1 cellular context compared by ENCODE assay signal in the genomic region with DNA sequence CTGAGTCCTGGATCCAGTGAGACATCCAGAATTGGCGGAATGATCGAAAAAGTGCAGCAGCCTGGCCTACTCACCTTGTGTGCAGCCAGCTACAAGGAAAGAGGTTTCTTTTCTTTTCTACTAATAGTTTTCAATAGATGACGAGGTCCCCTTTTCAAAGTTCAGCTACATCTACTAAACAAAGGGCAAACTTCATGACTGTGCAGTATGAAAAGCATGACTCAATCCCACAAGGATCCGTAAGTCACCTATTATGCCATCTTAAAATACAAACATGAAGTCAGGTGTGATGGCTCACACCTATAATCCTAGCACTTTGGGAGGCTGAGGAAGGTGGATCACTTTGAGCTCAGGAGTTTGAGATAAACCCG.
TF ChIP-seq lines count a peak whose summit lies in the region.

No MANE protein-coding gene starts in this region.

TF ChIP-seq in HepG2, 621 proteins besides CTCF, POLR2A, EP300 and RAD21:
- TF ChIP-seq RXRA (CRISPR knock-in tag; IDR thresholded peaks at IDR 0.05) (0 out of 2 replicates have a peak, but pooled peaks have one; percentile 0), TBX3 (IDR thresholded peaks at IDR 0.05; ENCODE audit: borderline replicate concordance) (0 out of 2 replicates have a peak, but pooled peaks have one; percentile 28), SUZ12 (IDR thresholded peaks at IDR 0.05; ENCODE audit: low read depth, low read length) (no peak), HNF4G (IDR thresholded peaks at IDR 0.05; ENCODE audit: borderline replicate concordance, low read depth, low read length) (0 out of 2 replicates have a peak, but pooled peaks have one; percentile 6), HNF4G (CRISPR knock-in tag; IDR thresholded peaks at IDR 0.05; ENCODE audit: borderline replicate concordance, low read depth) (no peak), CEBPG (CRISPR knock-in tag; IDR thresholded peaks at IDR 0.05) (0 out of 2 replicates have a peak, but pooled peaks have one; percentile 32), FOSL2 (CRISPR knock-in tag; IDR thresholded peaks at IDR 0.05) (peak; percentile 63), SOX5 (CRISPR knock-in tag; IDR thresholded peaks at IDR 0.05; ENCODE audit: borderline replicate concordance) (peak; percentile 35; the same call in 1 of the 2 replicates), GATAD1 (CRISPR knock-in tag; IDR thresholded peaks at IDR 0.05) (no peak), BORCS8-MEF2B (CRISPR knock-in tag; IDR thresholded peaks at IDR 0.05) (0 out of 2 replicates have a peak, but pooled peaks have one; percentile 4), MED13 (CRISPR knock-in tag; IDR thresholded peaks at IDR 0.05) (no peak), ZNF20 (CRISPR knock-in tag; IDR thresholded peaks at IDR 0.05) (no peak), BCL6 (CRISPR knock-in tag; IDR thresholded peaks at IDR 0.05) (no peak), ZEB1 (IDR thresholded peaks at IDR 0.05; ENCODE audit: insufficient replicate concordance, low read depth) (no peak), FOXO1 (CRISPR knock-in tag; IDR thresholded peaks at IDR 0.05) (no peak), YEATS4 (CRISPR knock-in tag; IDR thresholded peaks at IDR 0.05; ENCODE audit: borderline replicate concordance) (no peak), SOX13 (IDR thresholded peaks at IDR 0.05) (no peak), SOX13 (CRISPR knock-in tag; conservative IDR thresholded peaks at IDR 0.05 in 1 of 2, IDR thresholded peaks at IDR 0.05 in 1 of 2) (0 out of 4 replicates have a peak, but pooled peaks of 1 of the 2 experiments have one; percentile 5), RBM22 (optimal IDR thresholded peaks at IDR 0.05; ENCODE audit: low read length) (peak; percentile 17), CREB1 (IDR thresholded peaks at IDR 0.05) (peak; percentile 16; the same call in 1 of the 2 replicates), CREB1 (CRISPR knock-in tag; IDR thresholded peaks at IDR 0.05) (no peak), MTF2 (CRISPR knock-in tag; IDR thresholded peaks at IDR 0.05; ENCODE audit: borderline replicate concordance) (no peak), RELA (CRISPR knock-in tag; IDR thresholded peaks at IDR 0.05) (no peak), ZNF382 (CRISPR knock-in tag; IDR thresholded peaks at IDR 0.05; ENCODE audit: borderline replicate concordance) (no peak), FOXA3 (CRISPR knock-in tag; IDR thresholded peaks at IDR 0.05) (peak; percentile 20; the same call in 1 of the 2 replicates), ZNF296 (CRISPR knock-in tag; conservative IDR thresholded peaks at IDR 0.05) (no peak), SRSF9 (IDR thresholded peaks at IDR 0.05; ENCODE audit: borderline replicate concordance, insufficient read depth, low read depth, low read length, poor library complexity, severe bottlenecking) (no peak), ZNF235 (CRISPR knock-in tag; IDR thresholded peaks at IDR 0.05; ENCODE audit: borderline replicate concordance) (no peak), HNRNPLL (IDR thresholded peaks at IDR 0.05; ENCODE audit: low read depth, low read length, poor library complexity, severe bottlenecking) (no peak), RNF2 (conservative IDR thresholded peaks at IDR 0.05; ENCODE audit: low read depth) (no peak), THAP11 (CRISPR knock-in tag; IDR thresholded peaks at IDR 0.05) (no peak), MAFF (IDR thresholded peaks at IDR 0.05; ENCODE audit: low read depth, low read length) (peak; percentile 65), CBFB (CRISPR knock-in tag; IDR thresholded peaks at IDR 0.05) (no peak), REXO4 (CRISPR knock-in tag; IDR thresholded peaks at IDR 0.05; ENCODE audit: borderline replicate concordance) (no peak), NFE2L2 (IDR thresholded peaks at IDR 0.05; ENCODE audit: low read length) (peak; percentile 75), ZNF383 (CRISPR knock-in tag; IDR thresholded peaks at IDR 0.05; ENCODE audit: borderline replicate concordance) (no peak), HNF4A (CRISPR knock-in tag; IDR thresholded peaks at IDR 0.05) (peak; percentile 46; the same call in 1 of the 2 replicates), ZNF766 (CRISPR knock-in tag; IDR thresholded peaks at IDR 0.05; ENCODE audit: borderline replicate concordance) (peak; percentile 57; the same call in 1 of the 2 replicates), MAFK (conservative IDR thresholded peaks at IDR 0.05 in 1 of 2, IDR thresholded peaks at IDR 0.05 in 1 of 2; ENCODE audit: low read length in 2 of 2) (peak; percentile 67 to 68; a peak in 3 of 4 replicates)
- TF ChIP-seq, protein P1, sequence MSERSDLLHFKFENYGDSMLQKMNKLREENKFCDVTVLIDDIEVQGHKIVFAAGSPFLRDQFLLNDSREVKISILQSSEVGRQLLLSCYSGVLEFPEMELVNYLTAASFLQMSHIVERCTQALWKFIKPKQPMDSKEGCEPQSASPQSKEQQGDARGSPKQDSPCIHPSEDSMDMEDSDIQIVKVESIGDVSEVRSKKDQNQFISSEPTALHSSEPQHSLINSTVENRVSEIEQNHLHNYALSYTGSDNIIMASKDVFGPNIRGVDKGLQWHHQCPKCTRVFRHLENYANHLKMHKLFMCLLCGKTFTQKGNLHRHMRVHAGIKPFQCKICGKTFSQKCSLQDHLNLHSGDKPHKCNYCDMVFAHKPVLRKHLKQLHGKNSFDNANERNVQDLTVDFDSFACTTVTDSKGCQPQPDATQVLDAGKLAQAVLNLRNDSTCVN (CRISPR knock-in tag; IDR thresholded peaks at IDR 0.05; ENCODE audit: borderline replicate concordance), result 0 out of 2 replicates have a peak, but pooled peaks have one; percentile 24
- TF ChIP-seq, protein P2, sequence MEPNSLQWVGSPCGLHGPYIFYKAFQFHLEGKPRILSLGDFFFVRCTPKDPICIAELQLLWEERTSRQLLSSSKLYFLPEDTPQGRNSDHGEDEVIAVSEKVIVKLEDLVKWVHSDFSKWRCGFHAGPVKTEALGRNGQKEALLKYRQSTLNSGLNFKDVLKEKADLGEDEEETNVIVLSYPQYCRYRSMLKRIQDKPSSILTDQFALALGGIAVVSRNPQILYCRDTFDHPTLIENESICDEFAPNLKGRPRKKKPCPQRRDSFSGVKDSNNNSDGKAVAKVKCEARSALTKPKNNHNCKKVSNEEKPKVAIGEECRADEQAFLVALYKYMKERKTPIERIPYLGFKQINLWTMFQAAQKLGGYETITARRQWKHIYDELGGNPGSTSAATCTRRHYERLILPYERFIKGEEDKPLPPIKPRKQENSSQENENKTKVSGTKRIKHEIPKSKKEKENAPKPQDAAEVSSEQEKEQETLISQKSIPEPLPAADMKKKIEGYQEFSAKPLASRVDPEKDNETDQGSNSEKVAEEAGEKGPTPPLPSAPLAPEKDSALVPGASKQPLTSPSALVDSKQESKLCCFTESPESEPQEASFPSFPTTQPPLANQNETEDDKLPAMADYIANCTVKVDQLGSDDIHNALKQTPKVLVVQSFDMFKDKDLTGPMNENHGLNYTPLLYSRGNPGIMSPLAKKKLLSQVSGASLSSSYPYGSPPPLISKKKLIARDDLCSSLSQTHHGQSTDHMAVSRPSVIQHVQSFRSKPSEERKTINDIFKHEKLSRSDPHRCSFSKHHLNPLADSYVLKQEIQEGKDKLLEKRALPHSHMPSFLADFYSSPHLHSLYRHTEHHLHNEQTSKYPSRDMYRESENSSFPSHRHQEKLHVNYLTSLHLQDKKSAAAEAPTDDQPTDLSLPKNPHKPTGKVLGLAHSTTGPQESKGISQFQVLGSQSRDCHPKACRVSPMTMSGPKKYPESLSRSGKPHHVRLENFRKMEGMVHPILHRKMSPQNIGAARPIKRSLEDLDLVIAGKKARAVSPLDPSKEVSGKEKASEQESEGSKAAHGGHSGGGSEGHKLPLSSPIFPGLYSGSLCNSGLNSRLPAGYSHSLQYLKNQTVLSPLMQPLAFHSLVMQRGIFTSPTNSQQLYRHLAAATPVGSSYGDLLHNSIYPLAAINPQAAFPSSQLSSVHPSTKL (CRISPR knock-in tag; IDR thresholded peaks at IDR 0.05), result peak; percentile 52; the same call in 1 of the 2 replicates
- TF ChIP-seq, protein P3, sequence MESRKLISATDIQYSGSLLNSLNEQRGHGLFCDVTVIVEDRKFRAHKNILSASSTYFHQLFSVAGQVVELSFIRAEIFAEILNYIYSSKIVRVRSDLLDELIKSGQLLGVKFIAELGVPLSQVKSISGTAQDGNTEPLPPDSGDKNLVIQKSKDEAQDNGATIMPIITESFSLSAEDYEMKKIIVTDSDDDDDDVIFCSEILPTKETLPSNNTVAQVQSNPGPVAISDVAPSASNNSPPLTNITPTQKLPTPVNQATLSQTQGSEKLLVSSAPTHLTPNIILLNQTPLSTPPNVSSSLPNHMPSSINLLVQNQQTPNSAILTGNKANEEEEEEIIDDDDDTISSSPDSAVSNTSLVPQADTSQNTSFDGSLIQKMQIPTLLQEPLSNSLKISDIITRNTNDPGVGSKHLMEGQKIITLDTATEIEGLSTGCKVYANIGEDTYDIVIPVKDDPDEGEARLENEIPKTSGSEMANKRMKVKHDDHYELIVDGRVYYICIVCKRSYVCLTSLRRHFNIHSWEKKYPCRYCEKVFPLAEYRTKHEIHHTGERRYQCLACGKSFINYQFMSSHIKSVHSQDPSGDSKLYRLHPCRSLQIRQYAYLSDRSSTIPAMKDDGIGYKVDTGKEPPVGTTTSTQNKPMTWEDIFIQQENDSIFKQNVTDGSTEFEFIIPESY (CRISPR knock-in tag; IDR thresholded peaks at IDR 0.05), result peak; percentile 30; the same call in 1 of the 2 replicates
- TF ChIP-seq, protein P4, sequence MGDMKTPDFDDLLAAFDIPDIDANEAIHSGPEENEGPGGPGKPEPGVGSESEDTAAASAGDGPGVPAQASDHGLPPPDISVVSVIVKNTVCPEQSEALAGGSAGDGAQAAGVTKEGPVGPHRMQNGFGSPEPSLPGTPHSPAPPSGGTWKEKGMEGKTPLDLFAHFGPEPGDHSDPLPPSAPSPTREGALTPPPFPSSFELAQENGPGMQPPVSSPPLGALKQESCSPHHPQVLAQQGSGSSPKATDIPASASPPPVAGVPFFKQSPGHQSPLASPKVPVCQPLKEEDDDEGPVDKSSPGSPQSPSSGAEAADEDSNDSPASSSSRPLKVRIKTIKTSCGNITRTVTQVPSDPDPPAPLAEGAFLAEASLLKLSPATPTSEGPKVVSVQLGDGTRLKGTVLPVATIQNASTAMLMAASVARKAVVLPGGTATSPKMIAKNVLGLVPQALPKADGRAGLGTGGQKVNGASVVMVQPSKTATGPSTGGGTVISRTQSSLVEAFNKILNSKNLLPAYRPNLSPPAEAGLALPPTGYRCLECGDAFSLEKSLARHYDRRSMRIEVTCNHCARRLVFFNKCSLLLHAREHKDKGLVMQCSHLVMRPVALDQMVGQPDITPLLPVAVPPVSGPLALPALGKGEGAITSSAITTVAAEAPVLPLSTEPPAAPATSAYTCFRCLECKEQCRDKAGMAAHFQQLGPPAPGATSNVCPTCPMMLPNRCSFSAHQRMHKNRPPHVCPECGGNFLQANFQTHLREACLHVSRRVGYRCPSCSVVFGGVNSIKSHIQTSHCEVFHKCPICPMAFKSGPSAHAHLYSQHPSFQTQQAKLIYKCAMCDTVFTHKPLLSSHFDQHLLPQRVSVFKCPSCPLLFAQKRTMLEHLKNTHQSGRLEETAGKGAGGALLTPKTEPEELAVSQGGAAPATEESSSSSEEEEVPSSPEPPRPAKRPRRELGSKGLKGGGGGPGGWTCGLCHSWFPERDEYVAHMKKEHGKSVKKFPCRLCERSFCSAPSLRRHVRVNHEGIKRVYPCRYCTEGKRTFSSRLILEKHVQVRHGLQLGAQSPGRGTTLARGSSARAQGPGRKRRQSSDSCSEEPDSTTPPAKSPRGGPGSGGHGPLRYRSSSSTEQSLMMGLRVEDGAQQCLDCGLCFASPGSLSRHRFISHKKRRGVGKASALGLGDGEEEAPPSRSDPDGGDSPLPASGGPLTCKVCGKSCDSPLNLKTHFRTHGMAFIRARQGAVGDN (CRISPR knock-in tag; IDR thresholded peaks at IDR 0.05), result no peak
- TF ChIP-seq, protein P5, sequence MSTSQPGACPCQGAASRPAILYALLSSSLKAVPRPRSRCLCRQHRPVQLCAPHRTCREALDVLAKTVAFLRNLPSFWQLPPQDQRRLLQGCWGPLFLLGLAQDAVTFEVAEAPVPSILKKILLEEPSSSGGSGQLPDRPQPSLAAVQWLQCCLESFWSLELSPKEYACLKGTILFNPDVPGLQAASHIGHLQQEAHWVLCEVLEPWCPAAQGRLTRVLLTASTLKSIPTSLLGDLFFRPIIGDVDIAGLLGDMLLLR (CRISPR knock-in tag; IDR thresholded peaks at IDR 0.05), result no peak
- TF ChIP-seq, protein P6, sequence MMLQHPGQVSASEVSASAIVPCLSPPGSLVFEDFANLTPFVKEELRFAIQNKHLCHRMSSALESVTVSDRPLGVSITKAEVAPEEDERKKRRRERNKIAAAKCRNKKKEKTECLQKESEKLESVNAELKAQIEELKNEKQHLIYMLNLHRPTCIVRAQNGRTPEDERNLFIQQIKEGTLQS (CRISPR knock-in tag; IDR thresholded peaks at IDR 0.05), result peak; percentile 42; the same call in 1 of the 2 replicates
- TF ChIP-seq, protein P7, sequence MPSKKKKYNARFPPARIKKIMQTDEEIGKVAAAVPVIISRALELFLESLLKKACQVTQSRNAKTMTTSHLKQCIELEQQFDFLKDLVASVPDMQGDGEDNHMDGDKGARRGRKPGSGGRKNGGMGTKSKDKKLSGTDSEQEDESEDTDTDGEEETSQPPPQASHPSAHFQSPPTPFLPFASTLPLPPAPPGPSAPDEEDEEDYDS (CRISPR knock-in tag; IDR thresholded peaks at IDR 0.05), result no peak
- TF ChIP-seq, protein P8, sequence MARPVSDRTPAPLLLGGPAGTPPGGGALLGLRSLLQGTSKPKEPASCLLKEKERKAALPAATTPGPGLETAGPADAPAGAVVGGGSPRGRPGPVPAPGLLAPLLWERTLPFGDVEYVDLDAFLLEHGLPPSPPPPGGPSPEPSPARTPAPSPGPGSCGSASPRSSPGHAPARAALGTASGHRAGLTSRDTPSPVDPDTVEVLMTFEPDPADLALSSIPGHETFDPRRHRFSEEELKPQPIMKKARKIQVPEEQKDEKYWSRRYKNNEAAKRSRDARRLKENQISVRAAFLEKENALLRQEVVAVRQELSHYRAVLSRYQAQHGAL (CRISPR knock-in tag; IDR thresholded peaks at IDR 0.05; ENCODE audit: not compliant biosample characterization), result no peak
